7 cellular contexts compared by ENCODE assay signal in genomic region chr5:107365355-107366109, GRCh38.
DNase-seq lines count a peak whose midpoint lies in the region; ATAC-seq, FAIRE-seq and TF ChIP-seq lines count a peak whose summit lies in the region.

No MANE protein-coding gene starts in this region.

- no peaks in the 10 kb centered on the region for H3K9me3 ChIP-seq in upper lobe of right lung

- peak; percentile 48 for ATAC-seq in GM19372 (IDR thresholded peaks at IDR 0.05; ENCODE audit: low read depth, unreplicated experiment)
- peak; percentile 46 for ATAC-seq in HG03469 (IDR thresholded peaks at IDR 0.05; ENCODE audit: unreplicated experiment)
- ATAC-seq in upper lobe of right lung: peak; percentile 64
- ATAC-seq in GM19328 (IDR thresholded peaks at IDR 0.05; ENCODE audit: unreplicated experiment): no peak

- H3K36me3 ChIP-seq in bronchial epithelial cell (ENCODE audit: control insufficient read depth, insufficient read depth, low read length) (no peaks in the 10 kb centered on the region), upper lobe of right lung (no peaks in the 10 kb centered on the region)

- H3K4me1 ChIP-seq in upper lobe of right lung: no peaks in the 10 kb centered on the region

- H3K4me3 ChIP-seq in bronchial epithelial cell (ENCODE audit: low read depth, low read length): no peak overlapping the region
- no peak overlapping the region for H3K4me3 ChIP-seq in upper lobe of right lung

- DNase-seq in bronchial epithelial cell (ENCODE audit: low read depth) (peak; percentile 67), upper lobe of right lung (no peak), islet precursor cell (no peak)
- DNase-seq in stimulated activated CD4-positive, alpha-beta T cell treated with anti-CD3 and anti-CD28 coated beads, Interleukin-4, amount 100 ng/mL, for 1 hour: no peak

- no peak overlapping the region for H3K27ac ChIP-seq in upper lobe of right lung

- intact Hi-C loops in upper lobe of right lung (cut with DNase I): no loop called here

- no peak for FAIRE-seq in bronchial epithelial cell (lab: Jason Lieb, UNC)

- H3K27me3 ChIP-seq in bronchial epithelial cell (ENCODE audit: control insufficient read depth, insufficient read depth, low read length) (no peaks in the 10 kb centered on the region), upper lobe of right lung (no peaks in the 10 kb centered on the region)

- no peak for TF ChIP-seq CTCF in bronchial epithelial cell (IDR thresholded peaks at IDR 0.05; ENCODE audit: insufficient read depth, low read length, severe bottlenecking)
- no peak for TF ChIP-seq CTCF in upper lobe of right lung (IDR thresholded peaks at IDR 0.05)
